ENCODE assay signal across 23 cellular contexts in genomic region chr2:75820693-75821092, GRCh38.
"Had no signal": no experiment of that assay in that cellular context is flagged by ENCODE, and none has a peak within 500 bp of the region (broad histone marks: within the 10 kb centered on the region; RNA-seq: fewer than 3 reads in every experiment).

No MANE protein-coding gene starts in this region.

- H3K4me3 ChIP-seq: body of pancreas, lower lobe of right lung, prostate gland, skin epidermis, transverse colon, vagina had no signal

- ATAC-seq: activated CD8-positive, alpha-beta T cell treated with anti-CD3 and anti-CD28 coated beads, Interleukin-2, amount 10 ng/mL, durations not matched to agents 7 days and 5 days; body of pancreas; esophagus mucosa; left cardiac atrium; lower lobe of right lung; right cardiac atrium had no signal

- DNase-seq: activated B cell treated with CpG ODN at 0.5 μM for 24 hours; activated CD4-positive, alpha-beta T cell treated with anti-CD3 and anti-CD28 coated beads for 48 hours; activated CD8-positive, alpha-beta memory T cell treated with anti-CD3 and anti-CD28 coated beads, Interleukin-2, amount 50 U/mL, for 4 hours; activated CD8-positive, alpha-beta T cell treated with anti-CD3 and anti-CD28 coated beads, Interleukin-2, amount 10 ng/mL, durations not matched to agents 7 days and 5 days; activated gamma-delta T cell; activated T-cell treated with anti-CD3 and anti-CD28 coated beads, Interleukin-2, amount 50 U/mL, for 48 hours; amniotic stem cell; body of pancreas; caudate nucleus; left cardiac atrium; lower lobe of right lung; nephron progenitor cell; occipital lobe; right cardiac atrium; stimulated activated CD4-positive, alpha-beta T cell treated with anti-CD3 and anti-CD28 coated beads, Interleukin-15, amount 100 ng/mL, for 24 hours; stimulated activated CD4-positive, alpha-beta T cell treated with anti-CD3 and anti-CD28 coated beads, Interleukin-4, amount 100 ng/mL, for 1 hour; stimulated activated naive CD4-positive, alpha-beta T cell treated with Interleukin-2 at 50 U/mL for 16 hours; substantia nigra; transverse colon had no signal
